In genomic region chr12:1533602-1534304, GRCh38 we compare ENCODE assay signal across 8 cellular contexts.
DNase-seq lines count a peak whose midpoint lies in the region; ATAC-seq and TF ChIP-seq lines count a peak whose summit lies in the region.

No MANE protein-coding gene starts in this region.

- H2BK5ac ChIP-seq in neuronal stem cell (ENCODE audit: low read length), result peak overlapping the region; percentile 0

- H3K4me3 ChIP-seq in neuronal stem cell (ENCODE audit: low read length in 2 of 2) (no peak overlapping the region), aorta (ENCODE audit: low read length in 2 of 2) (no peak overlapping the region)

- DNase-seq in GM13976 (ENCODE audit: low spot score) (peak; percentile 70), neuronal stem cell (ENCODE audit: low spot score) (no peak), HUDEP-2 (lab: John Stamatoyannopoulos, UW; ENCODE audit: unreplicated experiment in 76 of 76) (no peak), aorta (no peak), foreskin keratinocyte (no peak)

- TF ChIP-seq CTCF in GM13976 (IDR thresholded peaks at IDR 0.05; ENCODE audit: borderline replicate concordance, control extremely low read depth, extremely low read depth, insufficient read depth, missing control alignments), result no peak
- no peak for TF ChIP-seq CTCF in foreskin keratinocyte (conservative IDR thresholded peaks at IDR 0.05)

- no peak overlapping the region for H2BK120ac ChIP-seq in neuronal stem cell (ENCODE audit: low read depth, low read length)

- no peaks in the 10 kb centered on the region for H3K36me3 Mint-ChIP-seq in IgD-negative memory B cell
- H3K36me3 Mint-ChIP-seq in activated T-helper 17 cell treated with anti-CD3 and anti-CD28 coated beads, Interleukin-2, amount 50 U/mL, for 72 hours (ENCODE audit: low read depth), result peaks cover 12% of the 10 kb centered on the region

- H3K9me3 ChIP-seq in neuronal stem cell (replicated peaks in 1 of 2; ENCODE audit: control insufficient read depth in 2 of 2, insufficient read depth in 1 of 2, low read depth in 1 of 2, low read length in 2 of 2), result peaks cover 4 to 5% of the 10 kb centered on the region in 2 donors
- peaks cover 1% of the 10 kb centered on the region for H3K9me3 ChIP-seq in aorta (ENCODE audit: control insufficient read depth, low read length)

- peak overlapping the region; percentile 82 to 95 (median 93) for H3K4me3 Mint-ChIP-seq in IgD-negative memory B cell
- H3K4me3 Mint-ChIP-seq in activated T-helper 17 cell treated with anti-CD3 and anti-CD28 coated beads, Interleukin-2, amount 50 U/mL, for 72 hours, result peak overlapping the region; percentile 77

- in situ Hi-C loops in GM13976 (cut with MboI; ENCODE audit: low sequenced_read_pairs, unreplicated experiment), result no loop called here

- H3K4me1 ChIP-seq in neuronal stem cell (ENCODE audit: control insufficient read depth in 2 of 2, insufficient read depth in 1 of 2, low read depth in 1 of 2, low read length in 2 of 2), result peaks cover 0 to 30% of the 10 kb centered on the region in 2 donors
- H3K4me1 ChIP-seq in aorta (ENCODE audit: control insufficient read depth in 1 of 2, insufficient read depth in 2 of 2, low read length in 2 of 2), result no peaks in the 10 kb centered on the region
- H3K4me1 ChIP-seq in foreskin keratinocyte, result no peaks in the 10 kb centered on the region

- no peak overlapping the region for H2BK15ac ChIP-seq in neuronal stem cell (ENCODE audit: low read length)

- H3K9ac ChIP-seq in neuronal stem cell (ENCODE audit: low read depth, low read length, poor library complexity), result no peak overlapping the region

- H4K8ac ChIP-seq in neuronal stem cell (ENCODE audit: low read depth, low read length), result no peak overlapping the region

- ATAC-seq in GM21423 (IDR thresholded peaks at IDR 0.05; ENCODE audit: unreplicated experiment) (peak; percentile 58), aorta (ENCODE audit: low FRiP score) (no peak), foreskin keratinocyte (no peak)
- peak; percentile 81 for ATAC-seq in activated T-helper 17 cell treated with anti-CD3 and anti-CD28 coated beads, Interleukin-2, amount 50 U/mL, for 72 hours (replicated peaks)

- H2AK5ac ChIP-seq in neuronal stem cell (ENCODE audit: low read depth, low read length), result peak overlapping the region; percentile 65

- intact Hi-C loops in aorta (cut with DNase I), result no loop called here

- no peak overlapping the region for H3K4ac ChIP-seq in neuronal stem cell (ENCODE audit: low read length)

- no peak overlapping the region for H2AFZ ChIP-seq in neuronal stem cell (ENCODE audit: low read length)

- H3K14ac ChIP-seq in neuronal stem cell (ENCODE audit: low read length), result no peak overlapping the region

- H3K4me1 Mint-ChIP-seq in IgD-negative memory B cell, result peaks cover 20 to 24% (median 23%) of the 10 kb centered on the region in 3 donors
- H3K4me1 Mint-ChIP-seq in activated T-helper 17 cell treated with anti-CD3 and anti-CD28 coated beads, Interleukin-2, amount 50 U/mL, for 72 hours, result peaks cover 22% of the 10 kb centered on the region

- H3K18ac ChIP-seq in neuronal stem cell (ENCODE audit: low read length), result peak overlapping the region; percentile 6

- H3K27me3 Mint-ChIP-seq in IgD-negative memory B cell, result peaks cover 50% of the 10 kb centered on the region
- H3K27me3 Mint-ChIP-seq in activated T-helper 17 cell treated with anti-CD3 and anti-CD28 coated beads, Interleukin-2, amount 50 U/mL, for 72 hours, result peaks cover 62% of the 10 kb centered on the region

- H3K23ac ChIP-seq in neuronal stem cell (ENCODE audit: low read depth, low read length, poor library complexity), result no peak overlapping the region

- peaks cover 0 to 1% (median 0%) of the 10 kb centered on the region in 3 donors for H3K9me3 Mint-ChIP-seq in IgD-negative memory B cell
- H3K9me3 Mint-ChIP-seq in activated T-helper 17 cell treated with anti-CD3 and anti-CD28 coated beads, Interleukin-2, amount 50 U/mL, for 72 hours, result no peaks in the 10 kb centered on the region

- peak overlapping the region; percentile 34 for H3K4me2 ChIP-seq in neuronal stem cell (ENCODE audit: insufficient read depth, low read length, poor library complexity, severe bottlenecking)

- H3K36me3 ChIP-seq in neuronal stem cell (replicated peaks in 1 of 2; ENCODE audit: control insufficient read depth in 2 of 2, insufficient read depth in 2 of 2, low read length in 2 of 2), result peaks cover 0 to 7% of the 10 kb centered on the region in 2 donors
- H3K36me3 ChIP-seq in aorta (ENCODE audit: control insufficient read depth in 1 of 2, insufficient read depth in 2 of 2, low read length in 1 of 2), result no peaks in the 10 kb centered on the region

- H3K27ac ChIP-seq in neuronal stem cell (replicated peaks; ENCODE audit: low read length), result no peak overlapping the region
- no peak overlapping the region for H3K27ac ChIP-seq in aorta (ENCODE audit: low read depth in 1 of 2, low read length in 2 of 2)
- no peak overlapping the region for H3K27ac ChIP-seq in foreskin keratinocyte

- no CpG with 5 or more reads among the region's 16 CpGs for WGBS in neuronal stem cell (ENCODE audit: extremely low coverage in 2 of 2, insufficient read length in 2 of 2, insufficient replicate concordance in 1 of 2), 2 donors
- 56 to 68% methylated on average over 16 of the region's 16 CpGs for WGBS in aorta, 2 donors

- H2BK12ac ChIP-seq in neuronal stem cell (ENCODE audit: low read length), result no peak overlapping the region

- no peak overlapping the region for H4K91ac ChIP-seq in neuronal stem cell (ENCODE audit: low read depth, low read length, poor library complexity)

- H3K27ac Mint-ChIP-seq in IgD-negative memory B cell, result peak overlapping the region in 1 of 3 donors; percentile 60
- peak overlapping the region; percentile 55 for H3K27ac Mint-ChIP-seq in activated T-helper 17 cell treated with anti-CD3 and anti-CD28 coated beads, Interleukin-2, amount 50 U/mL, for 72 hours

- H3K27me3 ChIP-seq in neuronal stem cell (ENCODE audit: control insufficient read depth in 3 of 3, insufficient read depth in 3 of 3, low read depth in 1 of 3, low read length in 3 of 3) (peaks cover 0 to 90% (median 0%) of the 10 kb centered on the region in 3 experiments), aorta (ENCODE audit: control insufficient read depth in 1 of 2, insufficient read depth in 2 of 2, low read length in 1 of 2) (no peaks in the 10 kb centered on the region), foreskin keratinocyte (peaks cover 14% of the 10 kb centered on the region)

- peaks cover 16% of the 10 kb centered on the region for H3K79me1 ChIP-seq in neuronal stem cell (ENCODE audit: low read depth, low read length)

Comparison
In these comparisons a context has a peak if more than half of its experiments do, and no peak if none do; other contexts are left out.
1. ATAC-seq: peak in GM21423 (single experiment) and activated T-helper 17 cell treated with anti-CD3 and anti-CD28 coated beads, Interleukin-2, amount 50 U/mL, for 72 hours (single experiment); none in aorta (single experiment) and foreskin keratinocyte (single experiment).